ENCODE assay signal across 12 cellular contexts in genomic region chr12:122004633-122005071, GRCh38. TPM values are rescaled to one million over a fixed set of nuclear protein-coding genes. Genes with fewer than 3 reads are reported as not detected.
A peak's percentile ranks its signal among the peaks of the same experiment; 100 is the strongest.
DNase-seq lines count a peak whose midpoint lies in the region; ATAC-seq and FAIRE-seq lines count a peak whose summit lies in the region.
"Had no signal": no experiment of that assay in that cellular context is flagged by ENCODE, and none has a peak within 500 bp of the region (broad histone marks: within the 10 kb centered on the region; RNA-seq: fewer than 3 reads in every experiment).

No MANE protein-coding gene starts in this region.

- peak overlapping the region; percentile 84 for H3K9ac ChIP-seq in BLaER1

- no peaks in the 10 kb centered on the region for H3K27me3 ChIP-seq in BLaER1
- H3K27me3 ChIP-seq in naive thymus-derived CD4-positive, alpha-beta T cell (ENCODE audit: control insufficient read depth in 2 of 2, insufficient read depth in 2 of 2, low read length in 2 of 2) = no peaks in the 10 kb centered on the region
- H3K27me3 ChIP-seq: SJCRH30 had no signal

- FAIRE-seq in GM19239 (lab: Jason Lieb, UNC) = peak; percentile 51
- FAIRE-seq in RCC 7860 (lab: Jason Lieb, UNC) = no peak
- FAIRE-seq: astrocyte had no signal

- H3K4me3 Mint-ChIP-seq in effector memory CD8-positive, alpha-beta T cell = peak overlapping the region; percentile 14 to 19
- peak overlapping the region in 7 of 10 donors; percentile 10 to 75 (median 51) for H3K4me3 Mint-ChIP-seq in naive thymus-derived CD4-positive, alpha-beta T cell

- in situ Hi-C loops in G401 (cut with HindIII; ENCODE audit: low sequenced_read_pairs) = no loop called here

- DNase-seq in GM19239 (ENCODE audit: insufficient read length, low spot score) (no peak), RCC 7860 (ENCODE audit: low spot score) (no peak), G401 (ENCODE audit: low spot score) (no peak)
- DNase-seq in effector memory CD8-positive, alpha-beta T cell = no peak
- DNase-seq in naive thymus-derived CD4-positive, alpha-beta T cell = no peak
- no peak for DNase-seq in activated naive CD4-positive, alpha-beta T cell treated with anti-CD3 and anti-CD28 coated beads, Interleukin-2, amount 50 U/mL, for 16 hours
- DNase-seq: C1 segment of cervical spinal cord, NCI-H345 had no signal

- H3K4me1 ChIP-seq in BLaER1 = peaks cover 96% of the 10 kb centered on the region
- peaks cover 21 to 28% of the 10 kb centered on the region in 2 donors for H3K4me1 ChIP-seq in naive thymus-derived CD4-positive, alpha-beta T cell (ENCODE audit: control insufficient read depth in 2 of 2, insufficient read depth in 2 of 2, low read length in 2 of 2)

- peaks cover 17% of the 10 kb centered on the region; the same call in 1 of the 2 replicates for H3K36me3 ChIP-seq in BLaER1
- no peaks in the 10 kb centered on the region for H3K36me3 ChIP-seq in naive thymus-derived CD4-positive, alpha-beta T cell (ENCODE audit: control insufficient read depth in 2 of 3, insufficient read depth in 3 of 3, low read length in 3 of 3)
- H3K36me3 ChIP-seq: SJCRH30 had no signal

- H3K9me3 Mint-ChIP-seq in effector memory CD8-positive, alpha-beta T cell = no peaks in the 10 kb centered on the region
- H3K9me3 Mint-ChIP-seq in naive thymus-derived CD4-positive, alpha-beta T cell = peaks cover 0 to 1% (median 0%) of the 10 kb centered on the region in 11 donors

- no peaks in the 10 kb centered on the region for H3K36me3 Mint-ChIP-seq in effector memory CD8-positive, alpha-beta T cell (ENCODE audit: insufficient read depth)
- peaks cover 0 to 3% (median under 1%) of the 10 kb centered on the region in 5 donors for H3K36me3 Mint-ChIP-seq in naive thymus-derived CD4-positive, alpha-beta T cell

- peaks cover 6% of the 10 kb centered on the region for H3K9me3 ChIP-seq in BLaER1
- H3K9me3 ChIP-seq in naive thymus-derived CD4-positive, alpha-beta T cell (ENCODE audit: control insufficient read depth in 2 of 3, low read length in 3 of 3) = no peaks in the 10 kb centered on the region
- H3K9me3 ChIP-seq: SJCRH30 had no signal

- no peaks in the 10 kb centered on the region for H4K20me1 ChIP-seq in BLaER1

- no peak overlapping the region for H3K27ac Mint-ChIP-seq in effector memory CD8-positive, alpha-beta T cell
- H3K27ac Mint-ChIP-seq in naive thymus-derived CD4-positive, alpha-beta T cell = peak overlapping the region in 3 of 9 donors; percentile 48 to 86 (median 81)

- H3K27me3 Mint-ChIP-seq in effector memory CD8-positive, alpha-beta T cell = peaks cover 2 to 22% of the 10 kb centered on the region in 2 donors
- H3K27me3 Mint-ChIP-seq in naive thymus-derived CD4-positive, alpha-beta T cell = peaks cover 0 to 31% (median 8%) of the 10 kb centered on the region in 5 donors

- H3K4me2 ChIP-seq in BLaER1 = peak overlapping the region; percentile 99

- intact Hi-C loops in naive thymus-derived CD4-positive, alpha-beta T cell (cut with micrococcal nuclease) = loop anchor here in 1 of 2 donors (5.0 kb wide), 1 partner anchor 87 kb away; the partner anchor contains the start of gene CFAP251

- H3K4me3 ChIP-seq in BLaER1 = peak overlapping the region; percentile 66
- no peak overlapping the region for H3K4me3 ChIP-seq in naive thymus-derived CD4-positive, alpha-beta T cell (ENCODE audit: low read length)
- H3K4me3 ChIP-seq: SJCRH30 had no signal

- ATAC-seq in effector memory CD8-positive, alpha-beta T cell (replicated peaks) = no peak
- ATAC-seq in naive thymus-derived CD4-positive, alpha-beta T cell = no peak
- ATAC-seq in HG03196 (IDR thresholded peaks at IDR 0.05; ENCODE audit: unreplicated experiment) = no peak

- CTCF ChIA-PET in naive thymus-derived CD4-positive, alpha-beta T cell (lab: Charles Lee) = interaction anchor here (0.7 to 1.3 kb wide), 2 partner anchors 18 to 509 kb away, joined by 3 to 4 read pairs; no protein-coding TSS in a partner anchor

- peak overlapping the region; percentile 95 for H3K27ac ChIP-seq in BLaER1
- H3K27ac ChIP-seq in naive thymus-derived CD4-positive, alpha-beta T cell (ENCODE audit: low read depth, low read length) = peak overlapping the region; percentile 40

- POLR2A ChIA-PET in naive thymus-derived CD4-positive, alpha-beta T cell (lab: Charles Lee) = no interaction called here

- peaks cover 14 to 16% of the 10 kb centered on the region in 2 donors for H3K4me1 Mint-ChIP-seq in effector memory CD8-positive, alpha-beta T cell (ENCODE audit: low read depth in 2 of 2)
- H3K4me1 Mint-ChIP-seq in naive thymus-derived CD4-positive, alpha-beta T cell = peaks cover 10 to 38% (median 15%) of the 10 kb centered on the region in 7 donors

RNA-seq across cellular contexts. Expression of gene BCL7A, which starts 17.0 kb away (rescaled TPM):
- 1 to 10 TPM; 4.1 to 6.6 (median 5.4) TPM for total RNA-seq in naive thymus-derived CD4-positive, alpha-beta T cell
- 10 to 100 TPM in 1 of 2 donors, 1 to 10 TPM in 1; 4.0 to 11.9 TPM for polyA plus RNA-seq in naive thymus-derived CD4-positive, alpha-beta T cell
- total RNA-seq in G401 (2014; rRNA removed; shearing (Covaris generic)) = 10.6 and 16.1 TPM in 2 replicates
